8 cellular contexts compared by ENCODE assay signal in the genomic region with DNA sequence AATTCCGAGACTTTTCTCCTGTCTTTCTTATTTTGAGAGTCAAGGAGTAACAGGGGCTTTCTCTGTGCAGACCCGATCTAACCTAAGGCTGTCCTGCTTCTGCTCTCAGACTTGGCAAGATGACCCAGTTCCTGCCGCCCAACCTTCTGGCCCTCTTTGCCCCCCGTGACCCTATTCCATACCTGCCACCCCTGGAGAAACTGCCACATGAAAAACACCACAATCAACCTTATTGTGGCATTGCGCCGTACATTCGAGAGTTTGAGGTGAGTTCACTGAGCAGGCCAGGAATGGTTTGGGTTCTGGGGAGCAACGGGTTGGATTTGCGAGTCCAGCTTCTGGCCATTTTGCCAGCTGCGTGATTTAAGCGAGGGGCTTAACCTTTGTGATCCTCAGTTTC. TPM values are rescaled to one million over a fixed set of nuclear protein-coding genes. Genes with fewer than 3 reads are reported as not detected.
DNase-seq lines count a peak whose midpoint lies in the region; ATAC-seq and TF ChIP-seq lines count a peak whose summit lies in the region.

No MANE protein-coding gene starts in this region.

- no peaks in the 10 kb centered on the region for H3K27me3 ChIP-seq in body of pancreas
- no peaks in the 10 kb centered on the region for H3K27me3 ChIP-seq in mesendoderm (ENCODE audit: insufficient read depth, low read length, poor library complexity)
- no peaks in the 10 kb centered on the region for H3K27me3 ChIP-seq in upper lobe of right lung

- H3K36me3 ChIP-seq in body of pancreas (replicated peaks in 1 of 2; ENCODE audit: insufficient read depth in 1 of 2, low read depth in 2 of 2) (peaks cover 7 to 13% of the 10 kb centered on the region in 2 donors), mesendoderm (ENCODE audit: control insufficient read depth, insufficient read depth, low read length) (peaks cover 19% of the 10 kb centered on the region), upper lobe of right lung (peaks cover 37% of the 10 kb centered on the region)

- intact Hi-C loops in body of pancreas (cut with DNase I) (no loop called here), upper lobe of right lung (cut with DNase I) (no loop called here)

- H2BK120ac ChIP-seq in mesendoderm (ENCODE audit: low read depth, low read length): no peak overlapping the region

- H3K23ac ChIP-seq in mesendoderm (ENCODE audit: low read length): no peak overlapping the region

- no peak overlapping the region for H4K8ac ChIP-seq in mesendoderm (ENCODE audit: low read depth, low read length)

- H3K18ac ChIP-seq in mesendoderm (ENCODE audit: low read length): no peak overlapping the region

- H3K4me2 ChIP-seq in mesendoderm (ENCODE audit: low read length): peak overlapping the region; percentile 59

- H2BK15ac ChIP-seq in mesendoderm (replicated peaks; ENCODE audit: low read depth): no peak overlapping the region

- H3K56ac ChIP-seq in mesendoderm (ENCODE audit: low read length): peak overlapping the region; percentile 97

- no peak for TF ChIP-seq CTCF in body of pancreas (IDR thresholded peaks at IDR 0.05)
- no peak for TF ChIP-seq CTCF in upper lobe of right lung (IDR thresholded peaks at IDR 0.05)
- TF ChIP-seq CTCF in GM10266 (IDR thresholded peaks at IDR 0.05; ENCODE audit: control insufficient read depth, insufficient read depth, low read depth, missing control alignments): no peak

- peaks cover 41% of the 10 kb centered on the region for H3K4me1 Mint-ChIP-seq in activated naive CD4-positive, alpha-beta T cell treated with anti-CD3 and anti-CD28 coated beads, Interleukin-2, amount 10 ng/mL, durations not matched to agents 7 days and 5 days

- H3K9me3 Mint-ChIP-seq in activated naive CD4-positive, alpha-beta T cell treated with anti-CD3 and anti-CD28 coated beads, Interleukin-2, amount 10 ng/mL, durations not matched to agents 7 days and 5 days: no peaks in the 10 kb centered on the region

- no peaks in the 10 kb centered on the region for H3K9me3 ChIP-seq in body of pancreas
- no peaks in the 10 kb centered on the region for H3K9me3 ChIP-seq in upper lobe of right lung

- WGBS in body of pancreas, 2 donors: 11 to 14% methylated on average over 11 of the region's 11 CpGs
- WGBS in mesendoderm (ENCODE audit: extremely low coverage, insufficient coverage, low lambda C conversion rate): no CpG with 5 or more reads among the region's 11 CpGs

- H4K5ac ChIP-seq in mesendoderm (ENCODE audit: low read length): no peak overlapping the region

- H3K9ac ChIP-seq in mesendoderm (ENCODE audit: low read length): peak overlapping the region; percentile 97

- no peak overlapping the region for H3K4ac ChIP-seq in mesendoderm (ENCODE audit: low read depth, low read length)

- H3K4me3 Mint-ChIP-seq in activated naive CD4-positive, alpha-beta T cell treated with anti-CD3 and anti-CD28 coated beads, Interleukin-2, amount 10 ng/mL, durations not matched to agents 7 days and 5 days: peak overlapping the region; percentile 96

- H2BK5ac ChIP-seq in mesendoderm (ENCODE audit: low read length): no peak overlapping the region

- peaks cover 25% of the 10 kb centered on the region for H3K36me3 Mint-ChIP-seq in activated naive CD4-positive, alpha-beta T cell treated with anti-CD3 and anti-CD28 coated beads, Interleukin-2, amount 10 ng/mL, durations not matched to agents 7 days and 5 days

- DNase-seq in activated naive CD4-positive, alpha-beta T cell treated with anti-CD3 and anti-CD28 coated beads, Interleukin-2, amount 10 ng/mL, durations not matched to agents 7 days and 5 days: no peak
- no peak for DNase-seq in activated naive CD4-positive, alpha-beta T cell treated with anti-CD3 and anti-CD28 coated beads, Interleukin-2, amount 50 U/mL, for 16 hours
- DNase-seq in body of pancreas (no peak), mesendoderm (no peak), upper lobe of right lung (no peak), NCI-H1694 treated with DMSO at 0.1 percent for 48 hours (lab: John Stamatoyannopoulos, UW) (no peak), NCI-H1105 (lab: John Stamatoyannopoulos, UW) (no peak), GM10266 (ENCODE audit: extremely low spot score) (no peak)

- no peak for ATAC-seq in body of pancreas
- no peak for ATAC-seq in upper lobe of right lung

- peak overlapping the region; percentile 83 for H3K27ac Mint-ChIP-seq in activated naive CD4-positive, alpha-beta T cell treated with anti-CD3 and anti-CD28 coated beads, Interleukin-2, amount 10 ng/mL, durations not matched to agents 7 days and 5 days

- peak overlapping the region; percentile 50 to 71 for H3K4me3 ChIP-seq in body of pancreas
- H3K4me3 ChIP-seq in mesendoderm (ENCODE audit: low read length): peak overlapping the region; percentile 60
- peak overlapping the region; percentile 97 for H3K4me3 ChIP-seq in upper lobe of right lung

- H3K4me1 ChIP-seq in body of pancreas (peaks cover 49% of the 10 kb centered on the region), mesendoderm (ENCODE audit: control insufficient read depth, low read depth, low read length) (no peaks in the 10 kb centered on the region), upper lobe of right lung (peaks cover 25% of the 10 kb centered on the region)

- CTCF ChIA-PET in activated naive CD4-positive, alpha-beta T cell treated with anti-CD3 and anti-CD28 coated beads, Interleukin-2, amount 10 ng/mL, durations not matched to agents 7 days and 5 days (lab: Charles Lee): interaction anchor here (1.2 to 1.9 kb wide), 3 partner anchors 12 to 28 kb away, joined by 3 to 9 read pairs (median 4); partner anchors contain the start of gene LIN7B

- no peak overlapping the region for H2AK5ac ChIP-seq in mesendoderm (ENCODE audit: low read length)

- peaks cover 47% of the 10 kb centered on the region for H3K79me2 ChIP-seq in mesendoderm (ENCODE audit: control insufficient read depth, insufficient read depth, low read length)

- peaks cover 11% of the 10 kb centered on the region for H3K27me3 Mint-ChIP-seq in activated naive CD4-positive, alpha-beta T cell treated with anti-CD3 and anti-CD28 coated beads, Interleukin-2, amount 10 ng/mL, durations not matched to agents 7 days and 5 days

- H3K79me1 ChIP-seq in mesendoderm (ENCODE audit: low read length): peaks cover 17% of the 10 kb centered on the region

- H3K27ac ChIP-seq in body of pancreas (peak overlapping the region in 2 of 4 donors; percentile 79 to 84), mesendoderm (ENCODE audit: low read depth, low read length) (no peak overlapping the region), upper lobe of right lung (no peak overlapping the region)

- no peak for TF ChIP-seq POLR2A in body of pancreas (IDR thresholded peaks at IDR 0.05)

RNA-seq across cellular contexts. Expression of gene SNRNP70, which starts 1.0 kb away (rescaled TPM):
- total RNA-seq in body of pancreas (100 to 1,000 TPM; 199 to 588 TPM), upper lobe of right lung (179 TPM)
- polyA plus RNA-seq in mesendoderm (2013, experiment 1 of 2): 320 TPM
- polyA plus RNA-seq in mesendoderm (2013, experiment 2 of 2): 313 TPM

RNA-seq across cellular contexts. Expression of gene KCNA7, which starts 13.8 kb away (rescaled TPM):
- total RNA-seq in body of pancreas (not detected), upper lobe of right lung (not detected)
- 0.01 TPM for polyA plus RNA-seq in mesendoderm (2013, experiment 1 of 2)
- 0.03 TPM for polyA plus RNA-seq in mesendoderm (2013, experiment 2 of 2)

RNA-seq across cellular contexts. Expression of gene NTF4, which starts 21.7 kb away (rescaled TPM):
- not detected for total RNA-seq in body of pancreas
- 0.44 TPM for polyA plus RNA-seq in mesendoderm (2013, experiment 1 of 2)
- 0.53 TPM for polyA plus RNA-seq in mesendoderm (2013, experiment 2 of 2)
- 2.7 TPM for total RNA-seq in upper lobe of right lung

RNA-seq across cellular contexts. Expression of gene LIN7B, which starts 27.9 kb away (rescaled TPM):
- total RNA-seq in body of pancreas (10 to 100 TPM in 1 of 2 donors, 1 to 10 TPM in 1; 8.3 to 24.1 TPM), upper lobe of right lung (12.2 TPM)
- polyA plus RNA-seq in mesendoderm (2013, experiment 1 of 2): 1.2 TPM
- polyA plus RNA-seq in mesendoderm (2013, experiment 2 of 2): 1.3 TPM

RNA-seq across cellular contexts. Expression of gene CGB7, which starts 28.7 kb away (rescaled TPM):
- not detected for total RNA-seq in body of pancreas
- polyA plus RNA-seq in mesendoderm (2013, experiment 1 of 2): 0.29 TPM
- 0.10 TPM for polyA plus RNA-seq in mesendoderm (2013, experiment 2 of 2)
- total RNA-seq in upper lobe of right lung: 0.43 TPM
